1 cellular context compared by ENCODE assay signal in the genomic region with DNA sequence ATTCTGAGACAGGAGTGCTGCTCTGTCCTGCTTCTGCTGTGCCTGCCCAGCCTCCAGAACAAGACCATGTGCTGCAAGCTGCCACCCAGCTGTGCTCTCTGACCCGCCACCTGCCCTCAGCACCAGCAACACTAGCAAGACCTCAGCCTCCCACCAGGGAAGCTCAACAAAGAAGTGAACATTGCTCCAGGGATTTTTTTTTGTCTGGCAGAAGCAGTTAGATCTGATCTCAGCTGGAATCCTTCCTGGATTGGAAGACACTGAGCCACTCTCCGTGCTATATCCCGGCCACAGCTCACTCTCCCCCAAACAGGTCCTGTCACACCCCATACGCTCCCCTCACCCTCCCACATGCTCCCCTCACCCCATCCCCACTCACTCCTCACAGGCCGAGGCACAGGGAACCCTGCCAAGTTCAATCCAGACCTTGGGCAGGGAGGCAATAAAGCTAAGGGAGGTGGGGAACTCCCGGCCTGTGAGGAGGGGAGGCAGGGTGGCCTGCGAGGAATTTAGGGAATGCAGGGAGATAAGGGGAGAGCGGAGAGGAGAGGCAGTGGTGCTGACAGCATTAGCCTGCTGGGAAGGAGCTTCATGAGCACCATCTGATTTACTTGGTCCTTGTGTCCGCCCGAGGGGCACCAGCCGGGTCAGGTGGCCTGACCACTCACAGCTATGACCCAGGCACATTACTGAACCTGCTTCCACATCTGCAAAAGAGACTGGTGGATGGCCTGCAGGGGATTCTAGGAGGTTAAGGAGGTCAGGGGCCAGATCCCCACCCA.
TF ChIP-seq lines count a peak whose summit lies in the region.

No MANE protein-coding gene starts in this region.

TF ChIP-seq in SK-N-SH treated with all-trans-retinoic acid at 6 μM for 48 hours, 23 proteins besides CTCF, POLR2A, EP300 and RAD21 (continued from another document):
- TF ChIP-seq ARNTL (CRISPR knock-in tag; IDR thresholded peaks at IDR 0.05; ENCODE audit: borderline replicate concordance, low read depth) (no peak), TCF4 (CRISPR knock-in tag; IDR thresholded peaks at IDR 0.05; ENCODE audit: borderline replicate concordance) (no peak), ZC3H10 (CRISPR knock-in tag; IDR thresholded peaks at IDR 0.05) (no peak), ZNF70 (CRISPR knock-in tag; IDR thresholded peaks at IDR 0.05) (no peak), RARB (CRISPR knock-in tag; IDR thresholded peaks at IDR 0.05) (no peak), ZNF8 (CRISPR knock-in tag; IDR thresholded peaks at IDR 0.05) (0 out of 2 replicates have a peak, but pooled peaks have one; percentile 13), SNAI2 (CRISPR knock-in tag; IDR thresholded peaks at IDR 0.05) (no peak), GLIS3 (CRISPR knock-in tag; IDR thresholded peaks at IDR 0.05) (no peak), TOX (CRISPR knock-in tag; IDR thresholded peaks at IDR 0.05; ENCODE audit: borderline replicate concordance) (no peak), OSR1 (CRISPR knock-in tag; IDR thresholded peaks at IDR 0.05) (no peak), ESRRG (CRISPR knock-in tag; IDR thresholded peaks at IDR 0.05) (0 out of 2 replicates have a peak, but pooled peaks have one; percentile 30), ZFP3 (CRISPR knock-in tag; IDR thresholded peaks at IDR 0.05) (no peak), PPARA (CRISPR knock-in tag; IDR thresholded peaks at IDR 0.05; ENCODE audit: borderline replicate concordance) (no peak), BACH2 (CRISPR knock-in tag; IDR thresholded peaks at IDR 0.05; ENCODE audit: borderline replicate concordance) (no peak)
- TF ChIP-seq, protein P1, sequence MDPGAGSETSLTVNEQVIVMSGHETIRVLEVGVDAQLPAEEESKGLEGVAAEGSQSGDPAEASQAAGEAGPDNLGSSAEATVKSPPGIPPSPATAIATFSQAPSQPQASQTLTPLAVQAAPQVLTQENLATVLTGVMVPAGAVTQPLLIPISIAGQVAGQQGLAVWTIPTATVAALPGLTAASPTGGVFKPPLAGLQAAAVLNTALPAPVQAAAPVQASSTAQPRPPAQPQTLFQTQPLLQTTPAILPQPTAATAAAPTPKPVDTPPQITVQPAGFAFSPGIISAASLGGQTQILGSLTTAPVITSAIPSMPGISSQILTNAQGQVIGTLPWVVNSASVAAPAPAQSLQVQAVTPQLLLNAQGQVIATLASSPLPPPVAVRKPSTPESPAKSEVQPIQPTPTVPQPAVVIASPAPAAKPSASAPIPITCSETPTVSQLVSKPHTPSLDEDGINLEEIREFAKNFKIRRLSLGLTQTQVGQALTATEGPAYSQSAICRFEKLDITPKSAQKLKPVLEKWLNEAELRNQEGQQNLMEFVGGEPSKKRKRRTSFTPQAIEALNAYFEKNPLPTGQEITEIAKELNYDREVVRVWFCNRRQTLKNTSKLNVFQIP (CRISPR knock-in tag; IDR thresholded peaks at IDR 0.05; ENCODE audit: borderline replicate concordance, low read depth) = no peak
- TF ChIP-seq, protein P2, sequence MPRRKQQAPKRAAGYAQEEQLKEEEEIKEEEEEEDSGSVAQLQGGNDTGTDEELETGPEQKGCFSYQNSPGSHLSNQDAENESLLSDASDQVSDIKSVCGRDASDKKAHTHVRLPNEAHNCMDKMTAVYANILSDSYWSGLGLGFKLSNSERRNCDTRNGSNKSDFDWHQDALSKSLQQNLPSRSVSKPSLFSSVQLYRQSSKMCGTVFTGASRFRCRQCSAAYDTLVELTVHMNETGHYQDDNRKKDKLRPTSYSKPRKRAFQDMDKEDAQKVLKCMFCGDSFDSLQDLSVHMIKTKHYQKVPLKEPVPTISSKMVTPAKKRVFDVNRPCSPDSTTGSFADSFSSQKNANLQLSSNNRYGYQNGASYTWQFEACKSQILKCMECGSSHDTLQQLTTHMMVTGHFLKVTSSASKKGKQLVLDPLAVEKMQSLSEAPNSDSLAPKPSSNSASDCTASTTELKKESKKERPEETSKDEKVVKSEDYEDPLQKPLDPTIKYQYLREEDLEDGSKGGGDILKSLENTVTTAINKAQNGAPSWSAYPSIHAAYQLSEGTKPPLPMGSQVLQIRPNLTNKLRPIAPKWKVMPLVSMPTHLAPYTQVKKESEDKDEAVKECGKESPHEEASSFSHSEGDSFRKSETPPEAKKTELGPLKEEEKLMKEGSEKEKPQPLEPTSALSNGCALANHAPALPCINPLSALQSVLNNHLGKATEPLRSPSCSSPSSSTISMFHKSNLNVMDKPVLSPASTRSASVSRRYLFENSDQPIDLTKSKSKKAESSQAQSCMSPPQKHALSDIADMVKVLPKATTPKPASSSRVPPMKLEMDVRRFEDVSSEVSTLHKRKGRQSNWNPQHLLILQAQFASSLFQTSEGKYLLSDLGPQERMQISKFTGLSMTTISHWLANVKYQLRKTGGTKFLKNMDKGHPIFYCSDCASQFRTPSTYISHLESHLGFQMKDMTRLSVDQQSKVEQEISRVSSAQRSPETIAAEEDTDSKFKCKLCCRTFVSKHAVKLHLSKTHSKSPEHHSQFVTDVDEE (CRISPR knock-in tag; IDR thresholded peaks at IDR 0.05) = no peak
